8 cellular contexts compared by ENCODE assay signal in the genomic region with DNA sequence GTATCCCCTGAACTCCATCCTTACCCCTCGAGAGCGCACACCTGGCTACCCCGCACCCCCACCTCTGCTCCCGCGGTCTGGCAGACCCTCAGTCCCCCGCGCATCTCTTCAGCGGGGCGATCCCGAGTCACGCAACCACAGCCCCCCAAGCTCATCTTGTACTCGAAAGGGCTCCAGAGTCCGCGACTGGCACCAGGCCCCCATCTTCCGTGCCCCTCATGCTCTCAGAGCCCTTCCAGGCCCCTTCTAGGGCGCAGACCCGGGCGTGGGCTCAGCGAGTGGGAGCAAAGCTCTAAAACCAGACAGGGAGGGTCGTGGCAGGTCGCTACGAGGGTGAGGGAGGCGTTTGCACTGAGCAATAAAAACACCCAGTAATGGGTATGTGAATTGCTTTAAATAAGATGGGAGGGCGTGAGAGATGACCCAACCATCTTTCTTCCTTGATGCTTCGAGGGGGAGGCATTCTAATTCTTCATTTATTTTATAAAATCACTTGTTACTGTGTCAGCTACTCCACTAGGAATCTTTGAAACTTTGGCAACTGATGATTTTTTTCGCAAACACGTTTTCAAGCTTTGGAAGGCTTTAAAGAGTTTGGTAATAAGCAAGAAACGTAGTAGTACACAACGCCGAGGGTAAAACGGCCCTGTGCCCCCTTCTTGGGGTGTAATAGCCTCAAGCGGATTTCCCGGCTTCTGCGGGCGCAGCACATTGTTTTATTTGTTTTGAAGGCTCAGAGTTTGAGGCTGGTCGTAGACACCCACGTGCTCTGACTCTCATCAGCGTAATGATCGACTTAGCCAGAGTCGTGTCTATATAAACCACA. TPM values are rescaled to one million over a fixed set of nuclear protein-coding genes. Genes with fewer than 3 reads are reported as not detected.
DNase-seq lines count a peak whose midpoint lies in the region; ATAC-seq and TF ChIP-seq lines count a peak whose summit lies in the region.

No MANE protein-coding gene starts in this region.

- H3K36me3 ChIP-seq in WERI-Rb-1, result no peaks in the 10 kb centered on the region
- H3K36me3 ChIP-seq in suprapubic skin, result no peaks in the 10 kb centered on the region

- TF ChIP-seq POLR2A in suprapubic skin (IDR thresholded peaks at IDR 0.05), result no peak

- peak; percentile 29 to 55 for ATAC-seq in naive thymus-derived CD8-positive, alpha-beta T cell
- ATAC-seq in HG02884 (IDR thresholded peaks at IDR 0.05; ENCODE audit: unreplicated experiment) (no peak), GM19328 (IDR thresholded peaks at IDR 0.05; ENCODE audit: unreplicated experiment) (no peak)

- peaks cover 0 to 29% (median 0%) of the 10 kb centered on the region in 5 donors for H3K27me3 Mint-ChIP-seq in naive thymus-derived CD8-positive, alpha-beta T cell

- H3K4me1 ChIP-seq in suprapubic skin, result peaks cover 47% of the 10 kb centered on the region

- H3K27ac Mint-ChIP-seq in naive thymus-derived CD8-positive, alpha-beta T cell, result peak overlapping the region; percentile 86 to 96 (median 92)

- no peaks in the 10 kb centered on the region for H3K27me3 ChIP-seq in HL-60 (ENCODE audit: insufficient read depth, poor library complexity, severe bottlenecking)
- peaks cover 25% of the 10 kb centered on the region for H3K27me3 ChIP-seq in WERI-Rb-1 (ENCODE audit: insufficient read depth, low read depth, severe bottlenecking)
- H3K27me3 ChIP-seq in dorsolateral prefrontal cortex, result peaks cover 0 to 78% (median 40%) of the 10 kb centered on the region in 45 donors
- H3K27me3 ChIP-seq in suprapubic skin, result peaks cover 82% of the 10 kb centered on the region

- POLR2A ChIA-PET in naive thymus-derived CD8-positive, alpha-beta T cell (lab: Charles Lee), result interaction anchor here (0.8 to 3.6 kb wide), 6 partner anchors 42 to 765 kb away, joined by 3 to 24 read pairs (median 4); a partner anchor contains a TSS

- peaks cover 23 to 64% (median 43%) of the 10 kb centered on the region in 4 donors for H3K4me1 Mint-ChIP-seq in naive thymus-derived CD8-positive, alpha-beta T cell

- intact Hi-C loops in dorsolateral prefrontal cortex (cut with DNase I), result loop anchor here (5.0 to 10.0 kb wide), 3 partner anchors 43 to 505 kb away; a partner anchor contains a TSS

- H3K4me3 ChIP-seq in HL-60 (replicated peaks; ENCODE audit: insufficient read depth, low read length) (peak overlapping the region; percentile 38), WERI-Rb-1 (ENCODE audit: low read depth, low read length) (peak overlapping the region; percentile 77), dorsolateral prefrontal cortex (peak overlapping the region; percentile 26 to 84 (median 67)), suprapubic skin (peak overlapping the region; percentile 77)

- DNase-seq in HL-60 (ENCODE audit: low read depth in 1 of 2, low spot score in 1 of 2), result peak in 1 of 2 experiments; percentile 18
- DNase-seq in WERI-Rb-1, result no peak
- peak in 1 of 10 donors; percentile 4 for DNase-seq in dorsolateral prefrontal cortex
- peak; percentile 13 to 73 (median 60) for DNase-seq in naive thymus-derived CD8-positive, alpha-beta T cell
- no peak for DNase-seq in suprapubic skin (ENCODE audit: low spot score in 2 of 2)
- no peak for DNase-seq in NCI-H1092 (lab: John Stamatoyannopoulos, UW)

- 17% methylated on average over 40 of the region's 40 CpGs for WGBS in suprapubic skin

- peaks cover 0 to 2% (median 0%) of the 10 kb centered on the region in 3 donors for H3K36me3 Mint-ChIP-seq in naive thymus-derived CD8-positive, alpha-beta T cell

- no peak for TF ChIP-seq EP300 in suprapubic skin (IDR thresholded peaks at IDR 0.05)

- peaks cover 2% of the 10 kb centered on the region for H3K9me3 ChIP-seq in WERI-Rb-1 (ENCODE audit: severe bottlenecking)
- H3K9me3 ChIP-seq in suprapubic skin, result no peaks in the 10 kb centered on the region

- TF ChIP-seq CTCF in HL-60 (IDR thresholded peaks at IDR 0.05; ENCODE audit: insufficient read depth, low read length) (no peak), WERI-Rb-1 (IDR thresholded peaks at IDR 0.05; ENCODE audit: low read depth, low read length) (no peak), dorsolateral prefrontal cortex (IDR thresholded peaks at IDR 0.05 in 54 of 56, conservative IDR thresholded peaks at IDR 0.05 in 2 of 56; ENCODE audit: low read depth in 1 of 56, partially characterized antibody in 56 of 56) (peak in 2 of 56 donors; percentile 11 to 23), suprapubic skin (IDR thresholded peaks at IDR 0.05) (no peak)

- H3K9me3 Mint-ChIP-seq in naive thymus-derived CD8-positive, alpha-beta T cell, result no peaks in the 10 kb centered on the region

- peak overlapping the region; percentile 88 to 98 (median 96) for H3K4me3 Mint-ChIP-seq in naive thymus-derived CD8-positive, alpha-beta T cell

- H3K27ac ChIP-seq in HL-60 (replicated peaks) (peak overlapping the region; percentile 96; the same call in 1 of the 2 replicates), WERI-Rb-1 (no peak overlapping the region), dorsolateral prefrontal cortex (peak overlapping the region in 13 of 59 donors; percentile 1 to 89 (median 29)), suprapubic skin (no peak overlapping the region)

RNA-seq across cellular contexts. Expression of a gene that starts 42.6 kb away (rescaled TPM):
- 10 to 100 TPM; 19.4 to 51.1 (median 30.3) TPM for total RNA-seq in dorsolateral prefrontal cortex
- total RNA-seq in naive thymus-derived CD8-positive, alpha-beta T cell, result 10 to 100 TPM; 19.4 to 20.6 TPM
- 10 to 100 TPM; 16.9 to 20.8 (median 20.0) TPM for polyA plus RNA-seq in naive thymus-derived CD8-positive, alpha-beta T cell
- 1 to 10 TPM; 1.1 to 4.7 (median 3.7) TPM for total RNA-seq in suprapubic skin

Comparison
In these comparisons a context has a peak if more than half of its experiments do, and no peak if none do; other contexts are left out.
1. DNase-seq: peak in naive thymus-derived CD8-positive, alpha-beta T cell (10 of 10); none in WERI-Rb-1 (single experiment), suprapubic skin (0 of 2) and NCI-H1092 (single experiment).
2. ATAC-seq: peak in naive thymus-derived CD8-positive, alpha-beta T cell (2 of 2); none in HG02884 (single experiment) and GM19328 (single experiment).
3. Peak in every context shown above with its lines, with median percentiles within 50 percentile points of each other: H3K4me3 ChIP-seq.